Comparison of ENCODE assay signal across 1 cellular context in the genomic region with DNA sequence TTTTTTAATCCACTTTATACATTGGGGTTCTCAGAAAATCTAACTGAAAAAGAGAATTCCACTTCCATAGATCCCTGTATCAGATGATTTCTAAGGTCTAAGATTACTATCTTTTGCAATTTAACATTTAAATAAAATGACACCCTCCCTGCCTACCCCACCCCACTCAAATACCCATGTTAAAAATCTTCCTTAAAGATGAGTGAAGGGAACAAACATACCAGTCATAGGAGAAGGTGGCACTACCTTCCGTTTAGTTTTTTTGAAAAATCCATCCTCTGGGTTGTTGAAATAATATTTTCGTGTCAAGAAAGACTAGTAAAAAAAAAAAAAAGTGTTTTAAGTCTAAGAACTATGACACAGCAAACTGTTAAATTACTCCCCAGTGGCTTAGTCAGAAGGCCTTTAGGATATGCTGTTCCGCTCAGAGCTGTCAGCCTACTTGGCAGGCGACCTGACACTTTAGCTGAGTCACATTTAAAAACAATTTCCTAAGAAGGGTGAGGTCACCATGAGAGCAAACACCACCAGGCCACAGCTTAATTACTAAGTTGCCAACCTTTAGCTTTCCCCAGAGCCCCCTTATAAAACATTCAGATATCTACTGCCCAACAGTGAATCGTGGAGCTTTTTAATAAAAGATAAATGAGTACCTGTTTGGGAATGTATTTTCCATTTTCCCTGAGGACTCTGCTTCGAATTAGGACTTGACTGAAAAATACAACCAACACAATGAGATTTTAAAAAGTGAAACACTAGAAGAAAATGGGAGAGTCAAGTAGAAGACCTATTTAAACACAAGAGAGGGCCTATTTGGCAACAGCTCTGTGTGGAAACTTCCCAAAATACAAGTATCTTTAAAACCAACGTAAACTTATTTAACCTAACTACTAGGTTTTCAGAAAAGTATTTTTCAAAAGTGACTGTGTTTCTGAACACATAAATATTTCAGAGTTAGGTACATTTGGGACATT.
TF ChIP-seq lines count a peak whose summit lies in the region.

No MANE protein-coding gene starts in this region.

TF ChIP-seq in K562, 482 proteins besides CTCF, POLR2A, EP300 and RAD21 (continued from another document and continues in another):
- TF ChIP-seq MNT (conservative IDR thresholded peaks at IDR 0.05): peak; percentile 64 to 78
- no peak for TF ChIP-seq ZNF23 (CRISPR knock-in tag; IDR thresholded peaks at IDR 0.05)
- TF ChIP-seq GATA2 (CRISPR knock-in tag; IDR thresholded peaks at IDR 0.05): no peak
- TF ChIP-seq, protein P1, sequence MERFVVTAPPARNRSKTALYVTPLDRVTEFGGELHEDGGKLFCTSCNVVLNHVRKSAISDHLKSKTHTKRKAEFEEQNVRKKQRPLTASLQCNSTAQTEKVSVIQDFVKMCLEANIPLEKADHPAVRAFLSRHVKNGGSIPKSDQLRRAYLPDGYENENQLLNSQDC (CRISPR knock-in tag; IDR thresholded peaks at IDR 0.05): no peak
- no peak for TF ChIP-seq STAT6 (CRISPR knock-in tag; IDR thresholded peaks at IDR 0.05)
- TF ChIP-seq VEZF1 (CRISPR knock-in tag; IDR thresholded peaks at IDR 0.05): peak; percentile 59
- TF ChIP-seq THRAP3 (IDR thresholded peaks at IDR 0.05; ENCODE audit: borderline replicate concordance): no peak; the same call in 1 of the 2 replicates
- no peak for TF ChIP-seq ZBTB49 (CRISPR knock-in tag; IDR thresholded peaks at IDR 0.05; ENCODE audit: borderline replicate concordance)
- TF ChIP-seq ZNF592 (IDR thresholded peaks at IDR 0.05): peak; percentile 98
- no peak for TF ChIP-seq CBX1 (IDR thresholded peaks at IDR 0.05; ENCODE audit: low read depth)
- no peak for TF ChIP-seq EGR1 (conservative IDR thresholded peaks at IDR 0.05)
- TF ChIP-seq ZBTB1 (CRISPR knock-in tag; IDR thresholded peaks at IDR 0.05; ENCODE audit: borderline replicate concordance, low read depth): no peak
- TF ChIP-seq, protein P2, sequence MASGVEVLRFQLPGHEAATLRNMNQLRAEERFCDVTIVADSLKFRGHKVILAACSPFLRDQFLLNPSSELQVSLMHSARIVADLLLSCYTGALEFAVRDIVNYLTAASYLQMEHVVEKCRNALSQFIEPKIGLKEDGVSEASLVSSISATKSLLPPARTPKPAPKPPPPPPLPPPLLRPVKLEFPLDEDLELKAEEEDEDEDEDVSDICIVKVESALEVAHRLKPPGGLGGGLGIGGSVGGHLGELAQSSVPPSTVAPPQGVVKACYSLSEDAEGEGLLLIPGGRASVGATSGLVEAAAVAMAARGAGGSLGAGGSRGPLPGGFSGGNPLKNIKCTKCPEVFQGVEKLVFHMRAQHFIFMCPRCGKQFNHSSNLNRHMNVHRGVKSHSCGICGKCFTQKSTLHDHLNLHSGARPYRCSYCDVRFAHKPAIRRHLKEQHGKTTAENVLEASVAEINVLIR (CRISPR knock-in tag; IDR thresholded peaks at IDR 0.05): peak; percentile 3; the same call in 1 of the 2 replicates
- no peak; the same call in 1 of the 2 replicates for TF ChIP-seq CUX1 (CRISPR knock-in tag; IDR thresholded peaks at IDR 0.05)
- no peak for TF ChIP-seq GABPB2 (CRISPR knock-in tag; conservative IDR thresholded peaks at IDR 0.05)
- no peak for TF ChIP-seq UBTF (IDR thresholded peaks at IDR 0.05; ENCODE audit: borderline replicate concordance in 1 of 2, low read depth in 2 of 2, low read length in 2 of 2)
- TF ChIP-seq TAL1 (IDR thresholded peaks at IDR 0.05): peak; percentile 52; the same call in 1 of the 2 replicates
- TF ChIP-seq FOXJ3 (CRISPR knock-in tag; IDR thresholded peaks at IDR 0.05): no peak
- no peak for TF ChIP-seq ZNF217 (CRISPR knock-in tag; IDR thresholded peaks at IDR 0.05)
